Comparison of ENCODE assay signal across 9 cellular contexts in genomic region chrX:13669246-13669689, GRCh38. TPM values are rescaled to one million over a fixed set of nuclear protein-coding genes. Genes with fewer than 3 reads are reported as not detected.
DNase-seq lines count a peak whose midpoint lies in the region; ATAC-seq, FAIRE-seq and TF ChIP-seq lines count a peak whose summit lies in the region.
"Had no signal": no experiment of that assay in that cellular context is flagged by ENCODE, and none has a peak within 500 bp of the region (broad histone marks: within the 10 kb centered on the region; RNA-seq: fewer than 3 reads in every experiment).

No MANE protein-coding gene starts in this region.

- H3K27me3 Mint-ChIP-seq in T-cell, result peaks cover 0 to 15% of the 10 kb centered on the region in 2 donors

- H4K8ac ChIP-seq in mesenchymal stem cell (ENCODE audit: low read length), result no peak overlapping the region

- CTCF ChIA-PET in T-cell (lab: Charles Lee), result interaction anchor here (0.5 to 1.5 kb wide), 8 partner anchors 10 to 723 kb away, joined by 3 to 5 read pairs (median 3); partner anchors contain the start of gene GEMIN8 (in 1 of the 2)

- H2BK12ac ChIP-seq in mesenchymal stem cell (ENCODE audit: low read length in 2 of 2), result no peak overlapping the region

- H3K9me3 Mint-ChIP-seq in T-cell, result no peaks in the 10 kb centered on the region

- H3K14ac ChIP-seq in mesenchymal stem cell (ENCODE audit: low read length in 2 of 2), result no peak overlapping the region

- peak overlapping the region; percentile 89 for H3K27ac ChIP-seq in mesenchymal stem cell (ENCODE audit: low read length, poor library complexity, severe bottlenecking)
- H3K27ac ChIP-seq: SK-N-MC had no signal

- no peak overlapping the region for H2BK120ac ChIP-seq in mesenchymal stem cell (ENCODE audit: low read depth, low read length)

- peak overlapping the region; percentile 72 for H3K9ac ChIP-seq in mesenchymal stem cell (ENCODE audit: low read length)

- ATAC-seq in GM19455 (IDR thresholded peaks at IDR 0.05; ENCODE audit: unreplicated experiment) (peak; percentile 72), HG03520 (IDR thresholded peaks at IDR 0.05; ENCODE audit: unreplicated experiment) (peak; percentile 69), T-cell (replicated peaks in 1 of 4) (peak in 3 of 4 experiments; percentile 13 to 91 (median 35))

- no peak overlapping the region for H3K4ac ChIP-seq in mesenchymal stem cell (ENCODE audit: low read depth in 1 of 2, low read length in 2 of 2)

- peaks cover 0 to 11% (median 4%) of the 10 kb centered on the region in 3 donors for H3K4me1 Mint-ChIP-seq in T-cell

- peaks cover 5% of the 10 kb centered on the region for H3K9me3 ChIP-seq in mesenchymal stem cell (ENCODE audit: control insufficient read depth, low read length)

- no peak overlapping the region for H2AK5ac ChIP-seq in mesenchymal stem cell (ENCODE audit: low read length, severe bottlenecking)

- no peaks in the 10 kb centered on the region for H3K36me3 ChIP-seq in mesenchymal stem cell (ENCODE audit: control insufficient read depth in 1 of 2, insufficient read depth in 2 of 2, low read depth in 1 of 2, low read length in 2 of 2)

- H3K4me3 ChIP-seq in cardiac fibroblast (replicated peaks in 1 of 2; ENCODE audit: low read depth in 2 of 2, low read length in 2 of 2), result no peak overlapping the region
- H3K4me3 ChIP-seq in mesenchymal stem cell (ENCODE audit: insufficient read depth in 1 of 2, low read depth in 1 of 2, low read length in 2 of 2), result no peak overlapping the region
- H3K4me3 ChIP-seq: SK-N-MC had no signal

- no peak overlapping the region for H3K18ac ChIP-seq in mesenchymal stem cell (ENCODE audit: low read depth in 1 of 2, low read length in 2 of 2)

- WGBS in mesenchymal stem cell, result 3% methylated on average over 5 of the region's 8 CpGs

- H3K4me2 ChIP-seq in mesenchymal stem cell (ENCODE audit: low read length, poor library complexity, severe bottlenecking), result no peak overlapping the region

- H2BK5ac ChIP-seq in mesenchymal stem cell (ENCODE audit: low read depth, low read length, poor library complexity, severe bottlenecking), result no peak overlapping the region

- H3K36me3 Mint-ChIP-seq in T-cell, result peaks cover 22% of the 10 kb centered on the region

- H2AFZ ChIP-seq in mesenchymal stem cell (ENCODE audit: low read depth, low read length), result no peak overlapping the region

- H2BK15ac ChIP-seq in mesenchymal stem cell (ENCODE audit: low read depth, poor library complexity, severe bottlenecking), result no peak overlapping the region

- peak overlapping the region in 2 of 3 donors; percentile 29 to 61 for H3K4me3 Mint-ChIP-seq in T-cell

- no peak for FAIRE-seq in urothelium cell line (lab: Jason Lieb, UNC)

- peak; percentile 74 for DNase-seq in COLO829 (ENCODE audit: low spot score)
- DNase-seq in T-cell, result peak in 28 of 34 experiments; percentile 12 to 60 (median 31)
- DNase-seq in cardiac fibroblast (ENCODE audit: low read depth in 2 of 2), result peak; percentile 93 to 95
- peak; percentile 98 for DNase-seq in mesenchymal stem cell
- DNase-seq in urothelium cell line (ENCODE audit: low spot score), result peak; percentile 45
- DNase-seq in pons (ENCODE audit: low spot score), result no peak

- peaks cover 1% of the 10 kb centered on the region for H3K4me1 ChIP-seq in mesenchymal stem cell (ENCODE audit: control insufficient read depth, insufficient read depth, low read depth, low read length)

- H4K91ac ChIP-seq in mesenchymal stem cell (ENCODE audit: low read length), result no peak overlapping the region

- no peaks in the 10 kb centered on the region for H3K79me1 ChIP-seq in mesenchymal stem cell (replicated peaks; ENCODE audit: low read length, poor library complexity, severe bottlenecking)

- H3K23ac ChIP-seq in mesenchymal stem cell (ENCODE audit: low read length in 2 of 2), result no peak overlapping the region

- H3K27ac Mint-ChIP-seq in T-cell, result peak overlapping the region in 1 of 2 donors; percentile 74

- H3K27me3 ChIP-seq in mesenchymal stem cell (ENCODE audit: control insufficient read depth in 1 of 2, insufficient read depth in 1 of 2, low read length in 2 of 2), result peaks cover 0 to 35% of the 10 kb centered on the region in 2 experiments

- no peak for TF ChIP-seq CTCF in cardiac fibroblast (IDR thresholded peaks at IDR 0.05; ENCODE audit: low read depth, low read length)

- POLR2A ChIA-PET in T-cell (lab: Charles Lee), result interaction anchor here in 1 of 2 donors (0.6 to 1.2 kb wide), 5 partner anchors 12 to 74 kb away, joined by 3 to 5 read pairs (median 5); partner anchors contain the start of genes OFD1, RAB9A and TRAPPC2

RNA-seq across cellular contexts. Expression of gene TCEANC, which starts 16.3 kb away (rescaled TPM):
- total RNA-seq in T-cell, result 10 to 100 TPM in 1 of 5 donors, 1 to 10 TPM in 4; 8.0 to 12.8 (median 9.5) TPM
- 0.86 TPM for polyA plus RNA-seq in mesenchymal stem cell (2013, experiment 1 of 2)
- 0.79 TPM for polyA plus RNA-seq in mesenchymal stem cell (2013, experiment 2 of 2)

RNA-seq across cellular contexts. Expression of gene RAB9A, which starts 19.7 kb away (rescaled TPM):
- total RNA-seq in T-cell, result 10 to 100 TPM; 12.2 to 27.3 (median 16.4) TPM
- polyA plus RNA-seq in mesenchymal stem cell (2013, experiment 1 of 2), result 23.9 TPM
- 25.8 TPM for polyA plus RNA-seq in mesenchymal stem cell (2013, experiment 2 of 2)
